ENCODE assay signal across 13 cellular contexts in genomic region chr6:112443118-112443641, GRCh38.
A peak's percentile ranks its signal among the peaks of the same experiment; 100 is the strongest.
DNase-seq lines count a peak whose midpoint lies in the region; ATAC-seq and TF ChIP-seq lines count a peak whose summit lies in the region.
"Had no signal": no experiment of that assay in that cellular context is flagged by ENCODE, and none has a peak within 500 bp of the region (broad histone marks: within the 10 kb centered on the region; RNA-seq: fewer than 3 reads in every experiment).

No MANE protein-coding gene starts in this region.

- H3K9ac ChIP-seq in endocrine pancreas (ENCODE audit: control insufficient read depth, insufficient read depth, low read length) = no peak overlapping the region

- H3K9me3 Mint-ChIP-seq in activated naive CD4-positive, alpha-beta T cell treated with anti-CD3 and anti-CD28 coated beads, Interleukin-2, amount 10 ng/mL, durations not matched to agents 7 days and 5 days = no peaks in the 10 kb centered on the region
- H3K9me3 Mint-ChIP-seq: naive B cell; stimulated activated naive CD8-positive, alpha-beta T cell treated with anti-CD3 and anti-CD28 coated beads, Interleukin-15, amount 100 ng/mL, for 72 hours had no signal

- H3K27me3 ChIP-seq in ACC112 (ENCODE audit: insufficient read depth, low read length) = no peaks in the 10 kb centered on the region
- no peaks in the 10 kb centered on the region for H3K27me3 ChIP-seq in endocrine pancreas (ENCODE audit: control insufficient read depth, insufficient read depth, low read length)
- H3K27me3 ChIP-seq in brain microvascular endothelial cell (replicated peaks) = no peaks in the 10 kb centered on the region

- no peak for TF ChIP-seq CTCF in brain microvascular endothelial cell (IDR thresholded peaks at IDR 0.05; ENCODE audit: low read depth, low read length, missing control alignments)

- peaks cover 32% of the 10 kb centered on the region for H3K4me1 ChIP-seq in ACC112 (ENCODE audit: control insufficient read depth, insufficient read depth, low read length, unreplicated experiment)
- peaks cover 6% of the 10 kb centered on the region for H3K4me1 ChIP-seq in endocrine pancreas (ENCODE audit: control insufficient read depth, insufficient read depth, low read length)

- H2AFZ ChIP-seq in ACC112 (ENCODE audit: low read length, unreplicated experiment) = peak overlapping the region; percentile 71

- H3K79me2 ChIP-seq in ACC112 (ENCODE audit: control insufficient read depth, insufficient read depth, low read length, unreplicated experiment) = no peaks in the 10 kb centered on the region

- CTCF ChIA-PET in activated naive CD4-positive, alpha-beta T cell treated with anti-CD3 and anti-CD28 coated beads, Interleukin-2, amount 10 ng/mL, durations not matched to agents 7 days and 5 days (lab: Charles Lee) = no interaction called here

- H3K27ac ChIP-seq in ACC112 (ENCODE audit: low read depth, low read length) (no peak overlapping the region), brain microvascular endothelial cell (no peak overlapping the region)

- in situ Hi-C loops in brain microvascular endothelial cell (cut with HindIII; ENCODE audit: low pct_ligation_motif_present, low sequenced_read_pairs) = no loop called here

- DNase-seq in NCI-H146 (lab: John Stamatoyannopoulos, UW) = peak; percentile 77
- peak; percentile 9 for DNase-seq in kidney tubule cell (ENCODE audit: low spot score)
- no peak for DNase-seq in activated naive CD4-positive, alpha-beta T cell treated with anti-CD3 and anti-CD28 coated beads, Interleukin-2, amount 10 ng/mL, durations not matched to agents 7 days and 5 days
- DNase-seq in brain microvascular endothelial cell = no peak
- no peak for DNase-seq in stimulated activated CD4-positive, alpha-beta T cell treated with anti-CD3 and anti-CD28 coated beads, Interleukin-4, amount 100 ng/mL, for 24 hours
- DNase-seq: activated naive CD4-positive, alpha-beta T cell; Caco-2; MV-4-11; naive B cell; stimulated activated naive CD8-positive, alpha-beta T cell treated with anti-CD3 and anti-CD28 coated beads, Interleukin-15, amount 100 ng/mL, for 72 hours had no signal

- H3K4me3 ChIP-seq in ACC112 (ENCODE audit: low read depth, low read length) (no peak overlapping the region), endocrine pancreas (ENCODE audit: control insufficient read depth, insufficient read depth, low read length) (peak overlapping the region; percentile 42), brain microvascular endothelial cell (ENCODE audit: low read depth, low read length) (no peak overlapping the region)

- no peaks in the 10 kb centered on the region for H3K27me3 Mint-ChIP-seq in activated naive CD4-positive, alpha-beta T cell treated with anti-CD3 and anti-CD28 coated beads, Interleukin-2, amount 10 ng/mL, durations not matched to agents 7 days and 5 days
- H3K27me3 Mint-ChIP-seq: naive B cell; stimulated activated naive CD8-positive, alpha-beta T cell treated with anti-CD3 and anti-CD28 coated beads, Interleukin-15, amount 100 ng/mL, for 72 hours had no signal

- H3K36me3 ChIP-seq in ACC112 (ENCODE audit: insufficient read depth, low read length) (no peaks in the 10 kb centered on the region), endocrine pancreas (ENCODE audit: control insufficient read depth, insufficient read depth, low read length) (no peaks in the 10 kb centered on the region), brain microvascular endothelial cell (replicated peaks) (no peaks in the 10 kb centered on the region)

- no peaks in the 10 kb centered on the region for H3K9me3 ChIP-seq in endocrine pancreas (ENCODE audit: control insufficient read depth, low read length)
- H3K9me3 ChIP-seq: Caco-2 had no signal

- H3K4me1 Mint-ChIP-seq in activated naive CD4-positive, alpha-beta T cell treated with anti-CD3 and anti-CD28 coated beads, Interleukin-2, amount 10 ng/mL, durations not matched to agents 7 days and 5 days = no peaks in the 10 kb centered on the region
- H3K4me1 Mint-ChIP-seq: naive B cell; stimulated activated naive CD8-positive, alpha-beta T cell treated with anti-CD3 and anti-CD28 coated beads, Interleukin-15, amount 100 ng/mL, for 72 hours had no signal

- H3K27ac Mint-ChIP-seq in activated naive CD4-positive, alpha-beta T cell treated with anti-CD3 and anti-CD28 coated beads, Interleukin-2, amount 10 ng/mL, durations not matched to agents 7 days and 5 days = no peak overlapping the region
- H3K27ac Mint-ChIP-seq: naive B cell; stimulated activated naive CD8-positive, alpha-beta T cell treated with anti-CD3 and anti-CD28 coated beads, Interleukin-15, amount 100 ng/mL, for 72 hours had no signal

- no peak for ATAC-seq in HG03045 (IDR thresholded peaks at IDR 0.05; ENCODE audit: unreplicated experiment)
- ATAC-seq: stimulated activated naive CD8-positive, alpha-beta T cell treated with anti-CD3 and anti-CD28 coated beads, Interleukin-15, amount 100 ng/mL, for 72 hours had no signal

- H3K4me3 Mint-ChIP-seq in activated naive CD4-positive, alpha-beta T cell treated with anti-CD3 and anti-CD28 coated beads, Interleukin-2, amount 10 ng/mL, durations not matched to agents 7 days and 5 days = no peak overlapping the region
- H3K4me3 Mint-ChIP-seq: naive B cell; stimulated activated naive CD8-positive, alpha-beta T cell treated with anti-CD3 and anti-CD28 coated beads, Interleukin-15, amount 100 ng/mL, for 72 hours had no signal

- no peaks in the 10 kb centered on the region for H3K36me3 Mint-ChIP-seq in activated naive CD4-positive, alpha-beta T cell treated with anti-CD3 and anti-CD28 coated beads, Interleukin-2, amount 10 ng/mL, durations not matched to agents 7 days and 5 days
- H3K36me3 Mint-ChIP-seq: naive B cell had no signal

Comparison
In these comparisons a context has a peak if more than half of its experiments do, and no peak if none do; other contexts are left out.
1. DNase-seq: peak in NCI-H146 (single experiment) and kidney tubule cell (single experiment); none in activated naive CD4-positive, alpha-beta T cell treated with anti-CD3 and anti-CD28 coated beads, Interleukin-2, amount 10 ng/mL, durations not matched to agents 7 days and 5 days (single experiment), brain microvascular endothelial cell (single experiment) and stimulated activated CD4-positive, alpha-beta T cell treated with anti-CD3 and anti-CD28 coated beads, Interleukin-4, amount 100 ng/mL, for 24 hours (single experiment).